In the genomic region with DNA sequence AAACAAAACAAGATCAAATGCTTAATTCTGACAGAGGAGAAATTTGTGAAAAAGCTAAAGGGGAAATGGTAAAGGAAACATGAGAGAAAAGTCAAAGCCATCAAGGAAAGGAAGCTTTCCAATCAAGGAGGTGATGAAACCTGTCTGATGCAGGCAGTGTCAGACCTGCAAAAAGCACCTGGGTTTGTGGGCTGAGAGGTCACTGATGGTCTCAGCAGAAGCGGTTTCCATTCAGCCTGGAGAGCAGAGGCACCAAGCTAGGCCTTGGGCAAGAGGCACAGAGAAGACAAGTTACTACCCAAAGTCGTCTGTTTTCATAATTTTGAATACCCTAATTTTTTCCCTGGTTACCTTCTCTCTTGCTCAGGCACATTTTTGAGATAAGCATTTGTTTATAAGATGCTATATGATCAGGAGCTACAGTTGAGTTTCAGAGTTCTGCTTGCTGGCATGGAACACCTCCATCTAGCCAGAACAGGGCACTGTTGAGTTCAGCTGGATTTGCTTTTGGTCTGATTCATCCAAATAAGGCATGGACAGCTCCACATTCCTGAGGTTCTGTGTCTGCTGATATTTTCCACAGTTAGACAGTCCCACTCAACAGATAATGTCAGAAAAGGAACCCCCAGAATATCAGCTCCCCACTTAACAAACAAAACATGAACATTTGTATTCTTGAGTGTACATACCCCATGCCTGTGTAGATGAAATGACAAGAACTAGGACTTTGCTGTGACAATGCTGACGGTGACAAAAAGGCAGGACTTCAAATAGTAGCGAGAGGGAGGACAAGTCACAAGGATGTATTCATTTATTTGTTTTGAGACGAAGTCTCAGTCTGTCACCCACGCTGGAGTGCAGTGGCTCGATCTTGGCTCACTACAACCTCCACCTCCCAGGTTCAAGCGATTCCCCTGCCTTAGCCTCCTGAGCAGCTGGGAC, we compare ENCODE assay signal across 11 cellular contexts. TPM values are rescaled to one million over a fixed set of nuclear protein-coding genes. Genes with fewer than 3 reads are reported as not detected.
DNase-seq lines count a peak whose midpoint lies in the region; ATAC-seq and TF ChIP-seq lines count a peak whose summit lies in the region.
"Had no signal": no experiment of that assay in that cellular context is flagged by ENCODE, and none has a peak within 500 bp of the region (broad histone marks: within the 10 kb centered on the region; RNA-seq: fewer than 3 reads in every experiment).

No MANE protein-coding gene starts in this region.

- H3K9me2 ChIP-seq in SK-N-SH = no peaks in the 10 kb centered on the region

- TF ChIP-seq CTCF in GM10248 (IDR thresholded peaks at IDR 0.05; ENCODE audit: control extremely low read depth, extremely low read depth, low read depth, missing control alignments) (no peak), SK-N-SH (IDR thresholded peaks at IDR 0.05) (peak; percentile 43), sigmoid colon (IDR thresholded peaks at IDR 0.05) (no peak)

- H3K36me3 ChIP-seq in SK-N-SH (replicated peaks in 1 of 2; ENCODE audit: control insufficient read depth in 1 of 2, insufficient read depth in 2 of 2, low read length in 1 of 2) (no peaks in the 10 kb centered on the region), sigmoid colon (no peaks in the 10 kb centered on the region)

- CTCF ChIA-PET in GM10248 (lab: Yijun Ruan, JAX) (no interaction called here), SK-N-SH (lab: Yijun Ruan, JAX) (interaction anchor here (1.0 to 1.3 kb wide), 2 partner anchors 16 to 21 kb away, joined by 3 read pairs; no protein-coding TSS in a partner anchor)

- no peak for TF ChIP-seq POLR2A in sigmoid colon (IDR thresholded peaks at IDR 0.05)

- H4K20me1 ChIP-seq in SK-N-SH (ENCODE audit: insufficient read depth) = no peaks in the 10 kb centered on the region

- H3K27me3 ChIP-seq in SK-N-SH (ENCODE audit: insufficient read depth) (no peaks in the 10 kb centered on the region), sigmoid colon (no peaks in the 10 kb centered on the region)

- TF ChIP-seq RAD21 in SK-N-SH (IDR thresholded peaks at IDR 0.05; ENCODE audit: low read length) = no peak

- no peak overlapping the region for H3K4me3 ChIP-seq in SK-N-SH (ENCODE audit: low read depth in 2 of 2, low read length in 1 of 2)
- no peak overlapping the region for H3K4me3 ChIP-seq in sigmoid colon

- H3K4me2 ChIP-seq in SK-N-SH = no peak overlapping the region

- H3K9me3 ChIP-seq in SK-N-SH (no peaks in the 10 kb centered on the region), sigmoid colon (no peaks in the 10 kb centered on the region)

- peaks cover 18% of the 10 kb centered on the region for H3K79me2 ChIP-seq in SK-N-SH (ENCODE audit: insufficient read depth)

- H3K27ac ChIP-seq in SK-N-SH (ENCODE audit: low read depth in 2 of 2, low read length in 1 of 2) = no peak overlapping the region
- H3K27ac ChIP-seq in sigmoid colon = peak overlapping the region in 1 of 4 donors; percentile 48

- peaks cover 12% of the 10 kb centered on the region for H3F3A ChIP-seq in SK-N-SH (replicated peaks; ENCODE audit: insufficient read depth)

- no peak overlapping the region for H3K9ac ChIP-seq in SK-N-SH

- no peak for TF ChIP-seq EP300 in SK-N-SH (IDR thresholded peaks at IDR 0.05; ENCODE audit: borderline replicate concordance in 1 of 2, low read depth in 1 of 2, low read length in 1 of 2)
- no peak for TF ChIP-seq EP300 in sigmoid colon (IDR thresholded peaks at IDR 0.05)

- DNase-seq in GM10248 (ENCODE audit: extremely low spot score) = peak; percentile 14
- no peak for DNase-seq in SK-N-SH
- DNase-seq in fibroblast of peridontal ligament (ENCODE audit: extremely low read depth) = peak; percentile 80
- peak; percentile 39 for DNase-seq in sigmoid colon
- no peak for DNase-seq in NCI-H82 (lab: John Stamatoyannopoulos, UW)
- DNase-seq: activated naive CD8-positive, alpha-beta T cell treated with anti-CD3 and anti-CD28 coated beads, Interleukin-2, amount 50 U/mL, for 24 hours; effector CD8-positive, alpha-beta T cell; NCI-H2081 treated with DMSO at 0.1 percent for 48 hours had no signal

- POLR2A ChIA-PET in GM10248 (lab: Yijun Ruan, JAX) (interaction anchor here (0.6 kb wide), 1 partner anchor 9 kb away, joined by 6 read pairs; no protein-coding TSS in a partner anchor), SK-N-SH (lab: Yijun Ruan, JAX) (interaction anchor here (1.0 kb wide), 1 partner anchor 19 kb away, joined by 3 read pairs; no protein-coding TSS in a partner anchor)

- H2AFZ ChIP-seq in SK-N-SH (ENCODE audit: low read depth) = no peak overlapping the region

- no peaks in the 10 kb centered on the region for H3K4me1 ChIP-seq in SK-N-SH (ENCODE audit: control insufficient read depth in 1 of 2, insufficient read depth in 2 of 2, low read depth in 1 of 2, low read length in 1 of 2)
- H3K4me1 ChIP-seq in sigmoid colon = peaks cover 0 to 8% (median 3%) of the 10 kb centered on the region in 4 donors

- 93% methylated on average over 8 of the region's 8 CpGs for WGBS in SK-N-SH (ENCODE audit: low lambda C conversion rate)
- WGBS in sigmoid colon, 2 donors = 89 to 93% methylated on average over 8 of the region's 8 CpGs

- ATAC-seq in HG03108 (IDR thresholded peaks at IDR 0.05; ENCODE audit: unreplicated experiment) = no peak
- no peak for ATAC-seq in GM18873 (IDR thresholded peaks at IDR 0.05; ENCODE audit: low FRiP score, unreplicated experiment)
- no peak for ATAC-seq in GM18868 (IDR thresholded peaks at IDR 0.05; ENCODE audit: unreplicated experiment)
- ATAC-seq: activated naive CD8-positive, alpha-beta T cell treated with anti-CD3 and anti-CD28 coated beads, Interleukin-2, amount 50 U/mL, for 24 hours had no signal

- intact Hi-C loops in sigmoid colon (cut with DNase I) = no loop called here

TF ChIP-seq in SK-N-SH, 30 proteins besides CTCF, POLR2A, EP300 and RAD21:
- TF ChIP-seq, protein P1, sequence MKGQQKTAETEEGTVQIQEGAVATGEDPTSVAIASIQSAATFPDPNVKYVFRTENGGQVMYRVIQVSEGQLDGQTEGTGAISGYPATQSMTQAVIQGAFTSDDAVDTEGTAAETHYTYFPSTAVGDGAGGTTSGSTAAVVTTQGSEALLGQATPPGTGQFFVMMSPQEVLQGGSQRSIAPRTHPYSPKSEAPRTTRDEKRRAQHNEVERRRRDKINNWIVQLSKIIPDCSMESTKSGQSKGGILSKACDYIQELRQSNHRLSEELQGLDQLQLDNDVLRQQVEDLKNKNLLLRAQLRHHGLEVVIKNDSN (IDR thresholded peaks at IDR 0.05; ENCODE audit: borderline replicate concordance, low read depth) = no peak
- TF ChIP-seq, protein P2, sequence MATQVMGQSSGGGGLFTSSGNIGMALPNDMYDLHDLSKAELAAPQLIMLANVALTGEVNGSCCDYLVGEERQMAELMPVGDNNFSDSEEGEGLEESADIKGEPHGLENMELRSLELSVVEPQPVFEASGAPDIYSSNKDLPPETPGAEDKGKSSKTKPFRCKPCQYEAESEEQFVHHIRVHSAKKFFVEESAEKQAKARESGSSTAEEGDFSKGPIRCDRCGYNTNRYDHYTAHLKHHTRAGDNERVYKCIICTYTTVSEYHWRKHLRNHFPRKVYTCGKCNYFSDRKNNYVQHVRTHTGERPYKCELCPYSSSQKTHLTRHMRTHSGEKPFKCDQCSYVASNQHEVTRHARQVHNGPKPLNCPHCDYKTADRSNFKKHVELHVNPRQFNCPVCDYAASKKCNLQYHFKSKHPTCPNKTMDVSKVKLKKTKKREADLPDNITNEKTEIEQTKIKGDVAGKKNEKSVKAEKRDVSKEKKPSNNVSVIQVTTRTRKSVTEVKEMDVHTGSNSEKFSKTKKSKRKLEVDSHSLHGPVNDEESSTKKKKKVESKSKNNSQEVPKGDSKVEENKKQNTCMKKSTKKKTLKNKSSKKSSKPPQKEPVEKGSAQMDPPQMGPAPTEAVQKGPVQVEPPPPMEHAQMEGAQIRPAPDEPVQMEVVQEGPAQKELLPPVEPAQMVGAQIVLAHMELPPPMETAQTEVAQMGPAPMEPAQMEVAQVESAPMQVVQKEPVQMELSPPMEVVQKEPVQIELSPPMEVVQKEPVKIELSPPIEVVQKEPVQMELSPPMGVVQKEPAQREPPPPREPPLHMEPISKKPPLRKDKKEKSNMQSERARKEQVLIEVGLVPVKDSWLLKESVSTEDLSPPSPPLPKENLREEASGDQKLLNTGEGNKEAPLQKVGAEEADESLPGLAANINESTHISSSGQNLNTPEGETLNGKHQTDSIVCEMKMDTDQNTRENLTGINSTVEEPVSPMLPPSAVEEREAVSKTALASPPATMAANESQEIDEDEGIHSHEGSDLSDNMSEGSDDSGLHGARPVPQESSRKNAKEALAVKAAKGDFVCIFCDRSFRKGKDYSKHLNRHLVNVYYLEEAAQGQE (IDR thresholded peaks at IDR 0.05; ENCODE audit: low read depth, low read length) = peak; percentile 91

RNA-seq across cellular contexts. Expression of a gene that starts 4.9 kb away (rescaled TPM):
- polyA plus RNA-seq in SK-N-SH (2012; rRNA removed) = 6,239 and 6,267 TPM in 2 replicates
- 7,289 and 8,124 TPM in 2 replicates for polyA plus RNA-seq in SK-N-SH (2012; cell fraction: cytosol; rRNA removed)
- 2,405 and 2,816 TPM in 2 replicates for polyA plus RNA-seq in SK-N-SH (2012; cell fraction: nucleus; rRNA removed)
- 1,000 to 10,000 TPM; 1,033 to 1,396 (median 1,180) TPM for total RNA-seq in sigmoid colon
- polyA plus RNA-seq in sigmoid colon = 1,000 to 10,000 TPM; 3,100 to 3,915 (median 3,764) TPM

RNA-seq across cellular contexts. Expression of a gene that starts 42.9 kb away (rescaled TPM):
- 17.8 and 18.1 TPM in 2 replicates for polyA plus RNA-seq in SK-N-SH (2012; rRNA removed)
- polyA plus RNA-seq in SK-N-SH (2012; cell fraction: cytosol; rRNA removed) = 4.0 and 7.0 TPM in 2 replicates
- 116 and 138 TPM in 2 replicates for polyA plus RNA-seq in SK-N-SH (2012; cell fraction: nucleus; rRNA removed)
- 10 to 100 TPM; 11.1 to 44.6 (median 12.5) TPM for total RNA-seq in sigmoid colon
- 10 to 100 TPM in 1 of 3 donors, 1 to 10 TPM in 2; 8.4 to 64.7 (median 8.6) TPM for polyA plus RNA-seq in sigmoid colon

RNA-seq across cellular contexts. Expression of a gene that starts 56.3 kb away (rescaled TPM):
- polyA plus RNA-seq in SK-N-SH (2012; rRNA removed) = 207 and 389 TPM in 2 replicates
- 318 and 348 TPM in 2 replicates for polyA plus RNA-seq in SK-N-SH (2012; cell fraction: cytosol; rRNA removed)
- polyA plus RNA-seq in SK-N-SH (2012; cell fraction: nucleus; rRNA removed) = 80.0 and 111 TPM in 2 replicates
- total RNA-seq in sigmoid colon = 100 to 1,000 TPM; 158 to 211 (median 207) TPM
- 100 to 1,000 TPM in 2 of 3 donors, 10 to 100 TPM in 1; 97.3 to 140 (median 131) TPM for polyA plus RNA-seq in sigmoid colon

Comparison
In these comparisons a context has a peak if more than half of its experiments do, and no peak if none do; other contexts are left out.
1. DNase-seq: peak in GM10248 (single experiment), fibroblast of peridontal ligament (single experiment) and sigmoid colon (single experiment); none in SK-N-SH (single experiment) and NCI-H82 (single experiment).